Comparison of ENCODE assay signal across 8 cellular contexts in genomic region chr10:102450374-102451104, GRCh38. TPM values are rescaled to one million over a fixed set of nuclear protein-coding genes. Genes with fewer than 3 reads are reported as not detected.
DNase-seq lines count a peak whose midpoint lies in the region; ATAC-seq and TF ChIP-seq lines count a peak whose summit lies in the region.

No MANE protein-coding gene starts in this region.

- H3K9me2 ChIP-seq in SU-DHL-6 (replicated peaks; ENCODE audit: insufficient read depth, low read length) = no peaks in the 10 kb centered on the region

- peak overlapping the region; percentile 94 for H3K4me3 Mint-ChIP-seq in activated naive CD8-positive, alpha-beta T cell treated with anti-CD3 and anti-CD28 coated beads, Interleukin-2, amount 10 ng/mL, durations not matched to agents 7 days and 5 days
- H3K4me3 Mint-ChIP-seq in type B pancreatic cell = peak overlapping the region; percentile 96

- peaks cover 0 to 40% (median 18%) of the 10 kb centered on the region in 12 donors for H3K4me1 ChIP-seq in heart left ventricle

- POLR2A ChIA-PET in activated naive CD8-positive, alpha-beta T cell treated with anti-CD3 and anti-CD28 coated beads, Interleukin-2, amount 10 ng/mL, durations not matched to agents 7 days and 5 days (lab: Charles Lee) = interaction anchor here (0.5 to 6.6 kb wide), 23 partner anchors 8 to 768 kb away, joined by 3 to 163 read pairs (median 5); partner anchors contain the start of genes ACTR1A, ARL3, CUEDC2 and FBXL15

- H3K27me3 ChIP-seq in SU-DHL-6 (ENCODE audit: low read length) (no peaks in the 10 kb centered on the region), heart left ventricle (no peaks in the 10 kb centered on the region)

- WGBS in heart left ventricle, 4 donors = 0 to 2% (median 0%) methylated on average over 8 to 104 of the region's 104 CpGs

- H3K9me3 ChIP-seq in SU-DHL-6 (ENCODE audit: insufficient read depth, low read length) = no peaks in the 10 kb centered on the region
- H3K9me3 ChIP-seq in heart left ventricle = no peaks in the 10 kb centered on the region

- H3K36me3 ChIP-seq in SU-DHL-6 (ENCODE audit: low read length) (no peaks in the 10 kb centered on the region), heart left ventricle (peaks cover 0 to 4% (median 0%) of the 10 kb centered on the region in 9 donors)

- H3K27me3 Mint-ChIP-seq in activated naive CD8-positive, alpha-beta T cell treated with anti-CD3 and anti-CD28 coated beads, Interleukin-2, amount 10 ng/mL, durations not matched to agents 7 days and 5 days = no peaks in the 10 kb centered on the region
- no peaks in the 10 kb centered on the region for H3K27me3 Mint-ChIP-seq in type B pancreatic cell

- H3K9ac ChIP-seq in SU-DHL-6 (ENCODE audit: low read length) = peak overlapping the region; percentile 97

- peak overlapping the region; percentile 94 for H3K4me2 ChIP-seq in SU-DHL-6 (ENCODE audit: low read depth, low read length, poor library complexity, severe bottlenecking)

- TF ChIP-seq CTCF in GM10266 (IDR thresholded peaks at IDR 0.05; ENCODE audit: control insufficient read depth, insufficient read depth, low read depth, missing control alignments) (no peak), HFF-Myc (IDR thresholded peaks at IDR 0.05; ENCODE audit: low read depth, low read length, missing control alignments) (no peak), SU-DHL-6 (IDR thresholded peaks at IDR 0.05; ENCODE audit: insufficient read depth, low read length, poor library complexity, severe bottlenecking) (no peak), heart left ventricle (IDR thresholded peaks at IDR 0.05) (no peak), type B pancreatic cell (conservative IDR thresholded peaks at IDR 0.05) (no peak)

- H2AFZ ChIP-seq in SU-DHL-6 (ENCODE audit: low read depth, low read length, severe bottlenecking) = peak overlapping the region; percentile 75

- H3K27ac Mint-ChIP-seq in activated naive CD8-positive, alpha-beta T cell treated with anti-CD3 and anti-CD28 coated beads, Interleukin-2, amount 10 ng/mL, durations not matched to agents 7 days and 5 days = peak overlapping the region; percentile 93
- peak overlapping the region; percentile 95 for H3K27ac Mint-ChIP-seq in type B pancreatic cell

- peaks cover 26% of the 10 kb centered on the region for H3K79me2 ChIP-seq in SU-DHL-6 (ENCODE audit: insufficient read depth, low read length)

- ATAC-seq in activated naive CD8-positive, alpha-beta T cell treated with anti-CD3 and anti-CD28 coated beads, Interleukin-2, amount 10 ng/mL, durations not matched to agents 7 days and 5 days (ENCODE audit: low read depth) = peak; percentile 83
- peak; percentile 81 to 95 (median 92) for ATAC-seq in heart left ventricle

- H3K9me3 Mint-ChIP-seq in activated naive CD8-positive, alpha-beta T cell treated with anti-CD3 and anti-CD28 coated beads, Interleukin-2, amount 10 ng/mL, durations not matched to agents 7 days and 5 days = no peaks in the 10 kb centered on the region
- H3K9me3 Mint-ChIP-seq in type B pancreatic cell = no peaks in the 10 kb centered on the region

- intact Hi-C loops in heart left ventricle (cut with DNase I) = no loop called here

- peak overlapping the region; percentile 85 for H3K27ac ChIP-seq in SU-DHL-6 (ENCODE audit: low read depth, low read length)
- H3K27ac ChIP-seq in heart left ventricle = peak overlapping the region; percentile 61 to 90 (median 84)

- H3K4me3 ChIP-seq in HFF-Myc (replicated peaks; ENCODE audit: low read depth, low read length) (peak overlapping the region; percentile 86), SU-DHL-6 (ENCODE audit: insufficient read depth, low read length, poor library complexity, severe bottlenecking) (peak overlapping the region; percentile 91), heart left ventricle (peak overlapping the region; percentile 56 to 92 (median 84))

- peaks cover 11% of the 10 kb centered on the region for H3K36me3 Mint-ChIP-seq in activated naive CD8-positive, alpha-beta T cell treated with anti-CD3 and anti-CD28 coated beads, Interleukin-2, amount 10 ng/mL, durations not matched to agents 7 days and 5 days
- H3K36me3 Mint-ChIP-seq in type B pancreatic cell = no peaks in the 10 kb centered on the region

- H3F3A ChIP-seq in SU-DHL-6 (ENCODE audit: insufficient read depth) = peaks cover 8% of the 10 kb centered on the region; the same call in 1 of the 2 replicates

- TF ChIP-seq POLR2A in heart left ventricle (IDR thresholded peaks at IDR 0.05) = peak in 1 of 2 donors; percentile 69

- H4K20me1 ChIP-seq in SU-DHL-6 (ENCODE audit: low read depth, low read length) = no peaks in the 10 kb centered on the region

- H3K4me1 Mint-ChIP-seq in activated naive CD8-positive, alpha-beta T cell treated with anti-CD3 and anti-CD28 coated beads, Interleukin-2, amount 10 ng/mL, durations not matched to agents 7 days and 5 days = peaks cover 31% of the 10 kb centered on the region
- H3K4me1 Mint-ChIP-seq in type B pancreatic cell (ENCODE audit: unreplicated experiment) = peaks cover 12% of the 10 kb centered on the region

- DNase-seq in GM10266 (ENCODE audit: extremely low spot score) (peak; percentile 93), HFF-Myc (ENCODE audit: extremely low read depth, low read depth) (no peak), NAMALWA (ENCODE audit: low spot score) (peak; percentile 89), heart left ventricle (peak; percentile 84 to 93 (median 86)), pons (ENCODE audit: low spot score) (peak; percentile 60), type B pancreatic cell (ENCODE audit: extremely low spot score, unreplicated experiment) (peak; percentile 89)
- peak; percentile 95 for DNase-seq in activated naive CD8-positive, alpha-beta T cell treated with anti-CD3 and anti-CD28 coated beads, Interleukin-2, amount 10 ng/mL, durations not matched to agents 7 days and 5 days

RNA-seq across cellular contexts. Expression of gene C10orf95, which starts 0.8 kb away (rescaled TPM):
- total RNA-seq in activated naive CD8-positive, alpha-beta T cell treated with anti-CD3 and anti-CD28 coated beads, Interleukin-2, amount 10 ng/mL, durations not matched to agents 7 days and 5 days = under 1 TPM; 0.28 to 0.54 TPM
- total RNA-seq in heart left ventricle (under 1 TPM in 2 of 9 donors, not detected in 7; 0.18 to 0.21 TPM), type B pancreatic cell (ENCODE audit: low replicate concordance) (0.75 and 2.3 TPM in 2 replicates)
- not detected for polyA plus RNA-seq in heart left ventricle

RNA-seq across cellular contexts. Expression of gene CUEDC2, which starts 18.2 kb away (rescaled TPM):
- 10 to 100 TPM; 68.6 to 70.3 TPM for total RNA-seq in activated naive CD8-positive, alpha-beta T cell treated with anti-CD3 and anti-CD28 coated beads, Interleukin-2, amount 10 ng/mL, durations not matched to agents 7 days and 5 days
- total RNA-seq in heart left ventricle = 100 to 1,000 TPM in 1 of 9 donors, 10 to 100 TPM in 8; 62.0 to 107 (median 79.2) TPM
- 10 to 100 TPM; 73.4 to 81.2 TPM for polyA plus RNA-seq in heart left ventricle
- total RNA-seq in type B pancreatic cell (ENCODE audit: low replicate concordance) = 44.5 and 86.1 TPM in 2 replicates

RNA-seq across cellular contexts. Expression of gene FBXL15, which starts 29.9 kb away (rescaled TPM):
- 10 to 100 TPM; 11.7 to 16.3 TPM for total RNA-seq in activated naive CD8-positive, alpha-beta T cell treated with anti-CD3 and anti-CD28 coated beads, Interleukin-2, amount 10 ng/mL, durations not matched to agents 7 days and 5 days
- total RNA-seq in heart left ventricle = 10 to 100 TPM in 6 of 9 donors, 1 to 10 TPM in 3; 6.6 to 13.9 (median 10.2) TPM
- 10 to 100 TPM in 1 of 2 donors, 1 to 10 TPM in 1; 9.9 to 20.0 TPM for polyA plus RNA-seq in heart left ventricle
- total RNA-seq in type B pancreatic cell (ENCODE audit: low replicate concordance) = 14.8 and 19.0 TPM in 2 replicates

RNA-seq across cellular contexts. Expression of gene PSD, which starts 32.0 kb away (rescaled TPM):
- total RNA-seq in activated naive CD8-positive, alpha-beta T cell treated with anti-CD3 and anti-CD28 coated beads, Interleukin-2, amount 10 ng/mL, durations not matched to agents 7 days and 5 days = 1 to 10 TPM; 3.6 to 4.3 TPM
- 1 to 10 TPM in 4 of 9 donors, under 1 TPM in 5; 0.34 to 1.7 (median 0.86) TPM for total RNA-seq in heart left ventricle
- polyA plus RNA-seq in heart left ventricle = under 1 TPM; 0.14 to 0.76 TPM
- total RNA-seq in type B pancreatic cell (ENCODE audit: low replicate concordance) = 7.8 and 9.3 TPM in 2 replicates

RNA-seq across cellular contexts. Expression of gene ACTR1A, which starts 52.0 kb away (rescaled TPM):
- total RNA-seq in activated naive CD8-positive, alpha-beta T cell treated with anti-CD3 and anti-CD28 coated beads, Interleukin-2, amount 10 ng/mL, durations not matched to agents 7 days and 5 days = 10 to 100 TPM; 64.8 to 67.6 TPM
- total RNA-seq in heart left ventricle (100 to 1,000 TPM; 103 to 175 (median 119) TPM), type B pancreatic cell (ENCODE audit: low replicate concordance) (73.1 and 95.4 TPM in 2 replicates)
- polyA plus RNA-seq in heart left ventricle = 100 to 1,000 TPM; 100 to 156 TPM
